Comparison of ENCODE assay signal across 16 cellular contexts in the genomic region with DNA sequence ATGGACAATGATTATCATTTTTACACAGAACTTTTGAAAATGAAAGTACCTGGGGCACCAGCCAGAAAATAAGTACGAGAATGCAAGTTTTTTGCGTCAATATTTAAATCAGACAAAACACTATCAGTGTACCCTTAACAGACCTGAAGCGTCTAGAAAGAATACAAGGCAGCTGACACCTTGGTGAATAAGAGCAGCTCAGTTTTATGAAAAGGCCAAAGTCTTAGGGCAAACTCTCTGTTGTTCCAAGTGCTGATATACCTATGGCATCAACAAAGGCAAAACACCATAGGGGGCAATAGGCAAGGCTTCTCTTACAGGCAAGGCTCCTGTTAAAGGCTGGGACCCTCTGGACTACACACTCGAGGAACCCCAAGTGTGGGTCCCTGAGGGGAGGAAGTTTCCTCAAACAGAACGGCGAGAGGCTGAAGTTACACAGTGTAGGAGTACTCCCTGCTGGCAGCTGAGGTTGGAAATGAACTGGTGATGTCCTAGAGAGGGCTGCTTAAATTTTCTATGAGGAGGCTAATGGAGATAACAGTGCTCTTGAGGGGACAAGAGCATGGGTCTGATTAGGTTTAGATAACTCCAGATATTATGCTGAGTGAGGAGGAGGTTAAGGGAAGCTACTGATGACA.
DNase-seq lines count a peak whose midpoint lies in the region; ATAC-seq, FAIRE-seq and TF ChIP-seq lines count a peak whose summit lies in the region.
"Had no signal": no experiment of that assay in that cellular context is flagged by ENCODE, and none has a peak within 500 bp of the region (broad histone marks: within the 10 kb centered on the region; RNA-seq: fewer than 3 reads in every experiment).

No MANE protein-coding gene starts in this region.

- H3K27me3 Mint-ChIP-seq in IgD-negative memory B cell (no peaks in the 10 kb centered on the region), progenitor cell of endocrine pancreas (no peaks in the 10 kb centered on the region)
- H3K27me3 Mint-ChIP-seq: central memory CD8-positive, alpha-beta T cell had no signal

- FAIRE-seq in GM12892 (lab: Jason Lieb, UNC): no peak

- H3K4me3 ChIP-seq in AG10803 (ENCODE audit: low read length) (peak overlapping the region; percentile 7; the same call in 1 of the 2 replicates), osteoblast (ENCODE audit: insufficient read depth, low read length) (peak overlapping the region; percentile 59)
- H3K4me3 ChIP-seq: MG63 had no signal

- TF ChIP-seq POLR2A in GM12892 (IDR thresholded peaks at IDR 0.05; ENCODE audit: low read depth, low read length): no peak

- H3K4me1 Mint-ChIP-seq in IgD-negative memory B cell (peaks cover 20 to 30% (median 30%) of the 10 kb centered on the region in 3 donors), progenitor cell of endocrine pancreas (ENCODE audit: low read depth) (no peaks in the 10 kb centered on the region)

- no peaks in the 10 kb centered on the region for H3K9me3 ChIP-seq in osteoblast (ENCODE audit: low read depth, low read length)
- H3K9me3 ChIP-seq: MG63 had no signal

- H3K27ac Mint-ChIP-seq in IgD-negative memory B cell (peak overlapping the region; percentile 76 to 95 (median 93)), progenitor cell of endocrine pancreas (no peak overlapping the region)
- H3K27ac Mint-ChIP-seq: activated CD8-positive, alpha-beta T cell treated with anti-CD3 and anti-CD28 coated beads, Interleukin-2, amount 10 ng/mL, durations not matched to agents 7 days and 5 days; nephron progenitor cell had no signal

- H3K27me3 ChIP-seq in osteoblast (ENCODE audit: insufficient read depth, low read length): no peaks in the 10 kb centered on the region
- H3K27me3 ChIP-seq: MG63 had no signal

- H4K20me1 ChIP-seq in osteoblast (ENCODE audit: insufficient read depth, low read length): peaks cover 7% of the 10 kb centered on the region

- H3K36me3 ChIP-seq in osteoblast (ENCODE audit: insufficient read depth, low read length): peaks cover 4% of the 10 kb centered on the region
- H3K36me3 ChIP-seq: MG63 had no signal

- TF ChIP-seq CTCF in AG10803 (conservative IDR thresholded peaks at IDR 0.05; ENCODE audit: low read length): no peak
- peak; percentile 30 for TF ChIP-seq CTCF in osteoblast (IDR thresholded peaks at IDR 0.05; ENCODE audit: extremely low read depth, low read depth, low read length)
- no peak for TF ChIP-seq CTCF in progenitor cell of endocrine pancreas (IDR thresholded peaks at IDR 0.05; ENCODE audit: unreplicated experiment)

- peak overlapping the region; percentile 81 for H3K4me2 ChIP-seq in osteoblast (ENCODE audit: insufficient read depth, low read length)

- H3K4me3 Mint-ChIP-seq in IgD-negative memory B cell (peak overlapping the region; percentile 59 to 90 (median 73)), progenitor cell of endocrine pancreas (ENCODE audit: low read depth) (no peak overlapping the region)
- H3K4me3 Mint-ChIP-seq: activated CD8-positive, alpha-beta T cell treated with anti-CD3 and anti-CD28 coated beads, Interleukin-2, amount 10 ng/mL, durations not matched to agents 7 days and 5 days; central memory CD8-positive, alpha-beta T cell; nephron progenitor cell had no signal

- H3K4me1 ChIP-seq in osteoblast (ENCODE audit: insufficient read depth, low read length): peaks cover 5% of the 10 kb centered on the region

- H2AFZ ChIP-seq in osteoblast (ENCODE audit: low read length): peak overlapping the region; percentile 68

- H3K27ac ChIP-seq in osteoblast (ENCODE audit: low read depth, low read length): peak overlapping the region; percentile 47
- H3K27ac ChIP-seq: HL-60 had no signal

- H3K36me3 Mint-ChIP-seq in IgD-negative memory B cell (peaks cover 6% of the 10 kb centered on the region), progenitor cell of endocrine pancreas (ENCODE audit: insufficient read depth) (no peaks in the 10 kb centered on the region)

- H3K9me3 Mint-ChIP-seq in IgD-negative memory B cell (no peaks in the 10 kb centered on the region), progenitor cell of endocrine pancreas (ENCODE audit: low read depth) (no peaks in the 10 kb centered on the region)
- H3K9me3 Mint-ChIP-seq: central memory CD8-positive, alpha-beta T cell; nephron progenitor cell had no signal

- no peak for ATAC-seq in GM18498 (IDR thresholded peaks at IDR 0.05; ENCODE audit: unreplicated experiment)
- ATAC-seq: activated CD8-positive, alpha-beta T cell treated with anti-CD3 and anti-CD28 coated beads, Interleukin-2, amount 10 ng/mL, durations not matched to agents 7 days and 5 days; esophagus mucosa; Panc1 had no signal

- DNase-seq in AG10803 (ENCODE audit: low read depth) (no peak), fibroblast of peridontal ligament (ENCODE audit: extremely low read depth) (peak; percentile 23), osteoblast (ENCODE audit: insufficient read length, low spot score, missing footprints) (no peak), UCSD-AML1 (lab: John Stamatoyannopoulos, UW; ENCODE audit: unreplicated experiment) (no peak), progenitor cell of endocrine pancreas (ENCODE audit: low spot score, unreplicated experiment) (no peak), GM12892 (ENCODE audit: insufficient read length) (no peak)
- DNase-seq: activated CD8-positive, alpha-beta T cell treated with anti-CD3 and anti-CD28 coated beads, Interleukin-2, amount 10 ng/mL, durations not matched to agents 7 days and 5 days; AML-193; MG63; nephron progenitor cell had no signal

- H3K79me2 ChIP-seq in osteoblast (ENCODE audit: insufficient read depth, low read length): peaks cover 14% of the 10 kb centered on the region
